Comparison of ENCODE assay signal across 19 cellular contexts in genomic region chr14:69670093-69670492, GRCh38. TPM values are rescaled to one million over a fixed set of nuclear protein-coding genes. Genes with fewer than 3 reads are reported as not detected.
DNase-seq lines count a peak whose midpoint lies in the region; ATAC-seq and TF ChIP-seq lines count a peak whose summit lies in the region.
"Had no signal": no experiment of that assay in that cellular context is flagged by ENCODE, and none has a peak within 500 bp of the region (broad histone marks: within the 10 kb centered on the region; RNA-seq: fewer than 3 reads in every experiment).

No MANE protein-coding gene starts in this region.

- H3K27ac Mint-ChIP-seq in activated T-helper 2 cell treated with anti-CD3 and anti-CD28 coated beads, Interferon-gamma antibody, Interleukin-2, Interleukin-4, amounts not matched to agents 10 μg/mL and 5 μg/mL and 100 μg/mL, durations not matched to agents 14 hours and 24 hours and 36 hours = peak overlapping the region; percentile 10
- peak overlapping the region; percentile 3 for H3K27ac Mint-ChIP-seq in mesothelial cell of epicardium
- no peak overlapping the region for H3K27ac Mint-ChIP-seq in CD8-positive, alpha-beta T cell

- DNase-seq in breast epithelium (ENCODE audit: low spot score in 2 of 2) (no peak), mammary epithelial cell (no peak), mesothelial cell of epicardium (ENCODE audit: low spot score in 2 of 2, unreplicated experiment in 2 of 2) (no peak), upper lobe of left lung (no peak), NCI-H345 (lab: John Stamatoyannopoulos, UW) (no peak)
- DNase-seq in activated T-helper 2 cell treated with anti-CD3 and anti-CD28 coated beads, Interferon-gamma antibody, Interleukin-2, Interleukin-4, amounts not matched to agents 10 μg/mL and 5 μg/mL and 100 μg/mL, durations not matched to agents 14 hours and 24 hours and 36 hours (ENCODE audit: low spot score) = no peak
- no peak for DNase-seq in CD8-positive, alpha-beta T cell
- DNase-seq: activated CD4-positive, alpha-beta T cell treated with anti-CD3 and anti-CD28 coated beads for 48 hours; activated gamma-delta T cell; BE2C; DND-41; effector memory CD4-positive, alpha-beta T cell; KBM-7; NCI-H1105 treated with DMSO at 0.1 percent for 48 hours; NCI-H446 treated with DMSO at 0.1 percent for 48 hours; OCI-M1; ovary; substantia nigra had no signal

- intact Hi-C loops in breast epithelium (cut with DNase I; ENCODE audit: low total_unique reads) = loop anchor here (10.0 kb wide), 1 partner anchor 55 kb away; the partner anchor contains the start of gene SUSD6
- intact Hi-C loops in mammary epithelial cell (cut with micrococcal nuclease) = no loop called here
- intact Hi-C loops in activated T-helper 2 cell treated with anti-CD3 and anti-CD28 coated beads, Interferon-gamma antibody, Interleukin-2, Interleukin-4, amounts not matched to agents 10 μg/mL and 5 μg/mL and 100 μg/mL, durations not matched to agents 14 hours and 24 hours and 36 hours (cut with micrococcal nuclease) = loop anchor here (2.0 to 10.0 kb wide), 2 partner anchors 15 to 95 kb away; partner anchors contain the start of gene SRSF5
- intact Hi-C loops in CD8-positive, alpha-beta T cell (cut with DNase I, micrococcal nuclease) = loop anchor here in 1 of 2 experiments (5.0 kb wide), 1 partner anchor 43 kb away; no protein-coding TSS in a partner anchor

- H3K27me3 Mint-ChIP-seq in activated T-helper 2 cell treated with anti-CD3 and anti-CD28 coated beads, Interferon-gamma antibody, Interleukin-2, Interleukin-4, amounts not matched to agents 10 μg/mL and 5 μg/mL and 100 μg/mL, durations not matched to agents 14 hours and 24 hours and 36 hours (ENCODE audit: low read depth) = no peaks in the 10 kb centered on the region
- H3K27me3 Mint-ChIP-seq in mesothelial cell of epicardium (ENCODE audit: low read depth) = no peaks in the 10 kb centered on the region
- H3K27me3 Mint-ChIP-seq in CD8-positive, alpha-beta T cell (ENCODE audit: low read depth) = no peaks in the 10 kb centered on the region

- H3K36me3 Mint-ChIP-seq in activated T-helper 2 cell treated with anti-CD3 and anti-CD28 coated beads, Interferon-gamma antibody, Interleukin-2, Interleukin-4, amounts not matched to agents 10 μg/mL and 5 μg/mL and 100 μg/mL, durations not matched to agents 14 hours and 24 hours and 36 hours (ENCODE audit: low read depth) = peaks cover 45% of the 10 kb centered on the region
- H3K36me3 Mint-ChIP-seq in mesothelial cell of epicardium = peaks cover 4% of the 10 kb centered on the region
- peaks cover 24% of the 10 kb centered on the region for H3K36me3 Mint-ChIP-seq in CD8-positive, alpha-beta T cell

- TF ChIP-seq CTCF in breast epithelium (IDR thresholded peaks at IDR 0.05) (no peak), mammary epithelial cell (conservative IDR thresholded peaks at IDR 0.05 in 1 of 2, IDR thresholded peaks at IDR 0.05 in 1 of 2; ENCODE audit: extremely low read depth in 1 of 2, insufficient read depth in 1 of 2, low read depth in 1 of 2, low read length in 2 of 2) (no peak), mesothelial cell of epicardium (IDR thresholded peaks at IDR 0.05; ENCODE audit: unreplicated experiment) (no peak), upper lobe of left lung (IDR thresholded peaks at IDR 0.05) (no peak)
- TF ChIP-seq CTCF in CD8-positive, alpha-beta T cell (IDR thresholded peaks at IDR 0.05) = no peak

- no peaks in the 10 kb centered on the region for H3K9me3 ChIP-seq in breast epithelium
- no peaks in the 10 kb centered on the region for H3K9me3 ChIP-seq in mammary epithelial cell (replicated peaks; ENCODE audit: insufficient read depth, low read length)
- no peaks in the 10 kb centered on the region for H3K9me3 ChIP-seq in upper lobe of left lung
- no peaks in the 10 kb centered on the region for H3K9me3 ChIP-seq in CD8-positive, alpha-beta T cell (ENCODE audit: low read length)
- H3K9me3 ChIP-seq: BE2C, ovary had no signal

- H3K4me1 ChIP-seq in breast epithelium (peaks cover 19 to 23% of the 10 kb centered on the region in 2 donors), mammary epithelial cell (ENCODE audit: insufficient read depth, low read length) (peaks cover 4% of the 10 kb centered on the region), upper lobe of left lung (peaks cover 77 to 89% (median 81%) of the 10 kb centered on the region in 4 donors)
- peaks cover 65% of the 10 kb centered on the region for H3K4me1 ChIP-seq in CD8-positive, alpha-beta T cell (ENCODE audit: insufficient read depth, low read length)

- POLR2A ChIA-PET in CD8-positive, alpha-beta T cell (lab: Charles Lee) = interaction anchor here (0.5 kb wide), 1 partner anchor 97 kb away, joined by 3 read pairs; the partner anchor contains the start of gene SRSF5

- H3K4me1 Mint-ChIP-seq in activated T-helper 2 cell treated with anti-CD3 and anti-CD28 coated beads, Interferon-gamma antibody, Interleukin-2, Interleukin-4, amounts not matched to agents 10 μg/mL and 5 μg/mL and 100 μg/mL, durations not matched to agents 14 hours and 24 hours and 36 hours (ENCODE audit: low read depth) = peaks cover 76% of the 10 kb centered on the region
- H3K4me1 Mint-ChIP-seq in mesothelial cell of epicardium = peaks cover 35% of the 10 kb centered on the region
- peaks cover 93% of the 10 kb centered on the region for H3K4me1 Mint-ChIP-seq in CD8-positive, alpha-beta T cell (ENCODE audit: low read depth)

- no peak overlapping the region for H3K4me2 ChIP-seq in mammary epithelial cell (ENCODE audit: insufficient read depth, low read depth, low read length)

- dilution Hi-C loops in mammary epithelial cell (cut with HindIII; ENCODE audit: low sequenced_read_pairs) = no loop called here

- BruUV-seq in mammary epithelial cell (replicated peaks; lab: Mats Ljungman, UMichigan) = no TSS peak

- H3K27ac ChIP-seq in breast epithelium = peak overlapping the region; percentile 42 to 44
- H3K27ac ChIP-seq in mammary epithelial cell (ENCODE audit: insufficient read depth, low read depth, low read length) = no peak overlapping the region
- peak overlapping the region in 3 of 4 donors; percentile 3 to 72 (median 4) for H3K27ac ChIP-seq in upper lobe of left lung
- H3K27ac ChIP-seq in CD8-positive, alpha-beta T cell (ENCODE audit: low read depth, low read length) = no peak overlapping the region
- H3K27ac ChIP-seq: ovary had no signal

- H3K4me3 ChIP-seq in breast epithelium = no peak overlapping the region
- no peak overlapping the region for H3K4me3 ChIP-seq in mammary epithelial cell (replicated peaks in 1 of 3; ENCODE audit: insufficient read depth in 1 of 3, low read depth in 2 of 3, low read length in 3 of 3)
- no peak overlapping the region for H3K4me3 ChIP-seq in upper lobe of left lung
- H3K4me3 ChIP-seq in CD8-positive, alpha-beta T cell (ENCODE audit: low read depth, low read length) = no peak overlapping the region
- H3K4me3 ChIP-seq: ovary had no signal

- H3K9ac ChIP-seq in mammary epithelial cell (ENCODE audit: insufficient read depth, low read length) = no peak overlapping the region

- no peaks in the 10 kb centered on the region for H4K20me1 ChIP-seq in mammary epithelial cell (ENCODE audit: insufficient read depth, low read length)

- no peak overlapping the region for H2AFZ ChIP-seq in mammary epithelial cell (ENCODE audit: low read depth, low read length)

- in situ Hi-C loops in mammary epithelial cell (cut with MboI; ENCODE audit: low sequenced_read_pairs in 2 of 2) = no loop called here

- H3K79me2 ChIP-seq in mammary epithelial cell (ENCODE audit: insufficient read depth, low read length) = peaks cover 95% of the 10 kb centered on the region

- CTCF ChIA-PET in mammary epithelial cell (lab: Charles Lee; ENCODE audit: low non-redundant PET) = no interaction called here
- CTCF ChIA-PET in CD8-positive, alpha-beta T cell (lab: Charles Lee) = interaction anchor here (0.6 kb wide), 1 partner anchor 96 kb away, joined by 4 read pairs; no protein-coding TSS in a partner anchor

- no peak for TF ChIP-seq EP300 in upper lobe of left lung (IDR thresholded peaks at IDR 0.05)

- peaks cover 5% of the 10 kb centered on the region for H3K9me3 Mint-ChIP-seq in activated T-helper 2 cell treated with anti-CD3 and anti-CD28 coated beads, Interferon-gamma antibody, Interleukin-2, Interleukin-4, amounts not matched to agents 10 μg/mL and 5 μg/mL and 100 μg/mL, durations not matched to agents 14 hours and 24 hours and 36 hours
- no peaks in the 10 kb centered on the region for H3K9me3 Mint-ChIP-seq in mesothelial cell of epicardium
- H3K9me3 Mint-ChIP-seq in CD8-positive, alpha-beta T cell = no peaks in the 10 kb centered on the region

- ATAC-seq in upper lobe of left lung (ENCODE audit: low FRiP score in 2 of 2) = peak in 1 of 2 donors; percentile 34
- ATAC-seq in CD8-positive, alpha-beta T cell = no peak
- ATAC-seq in HG03108 (IDR thresholded peaks at IDR 0.05; ENCODE audit: unreplicated experiment) = no peak

- WGBS in mammary epithelial cell (ENCODE audit: low coverage, missing lambda C conversion rate) = 10% methylated on average over 1 of the region's 1 CpG
- 44 to 55% methylated on average over 1 of the region's 1 CpG for WGBS in upper lobe of left lung, 2 donors

- H3K27me3 ChIP-seq in breast epithelium = no peaks in the 10 kb centered on the region
- no peaks in the 10 kb centered on the region for H3K27me3 ChIP-seq in mammary epithelial cell (ENCODE audit: insufficient read depth, low read length)
- no peaks in the 10 kb centered on the region for H3K27me3 ChIP-seq in upper lobe of left lung
- no peaks in the 10 kb centered on the region for H3K27me3 ChIP-seq in CD8-positive, alpha-beta T cell (ENCODE audit: insufficient read depth, low read length)
- H3K27me3 ChIP-seq: BE2C, ovary had no signal

- no peak for TF ChIP-seq POLR2A in breast epithelium (IDR thresholded peaks at IDR 0.05)
- no peak for TF ChIP-seq POLR2A in upper lobe of left lung (IDR thresholded peaks at IDR 0.05)

- H3K36me3 ChIP-seq in breast epithelium (no peaks in the 10 kb centered on the region), mammary epithelial cell (ENCODE audit: insufficient read depth, low read length) (peaks cover 2% of the 10 kb centered on the region), upper lobe of left lung (no peaks in the 10 kb centered on the region)
- no peaks in the 10 kb centered on the region for H3K36me3 ChIP-seq in CD8-positive, alpha-beta T cell (ENCODE audit: insufficient read depth, low read length)
- H3K36me3 ChIP-seq: BE2C, ovary had no signal

- no peak overlapping the region for H3K4me3 Mint-ChIP-seq in activated T-helper 2 cell treated with anti-CD3 and anti-CD28 coated beads, Interferon-gamma antibody, Interleukin-2, Interleukin-4, amounts not matched to agents 10 μg/mL and 5 μg/mL and 100 μg/mL, durations not matched to agents 14 hours and 24 hours and 36 hours (ENCODE audit: low read depth)
- no peak overlapping the region for H3K4me3 Mint-ChIP-seq in mesothelial cell of epicardium
- no peak overlapping the region for H3K4me3 Mint-ChIP-seq in CD8-positive, alpha-beta T cell

RNA-seq across cellular contexts. Expression of gene SUSD6, which starts 58.7 kb away (rescaled TPM):
- total RNA-seq in breast epithelium (10 to 100 TPM; 30.2 to 55.9 (median 55.7) TPM), mammary epithelial cell (10 to 100 TPM; 34.8 to 45.6 TPM), mesothelial cell of epicardium (34.7 to 37.3 TPM (median 35.3 TPM) in 3 replicates), upper lobe of left lung (10 to 100 TPM; 63.4 to 90.4 (median 81.6) TPM)
- 17.1 TPM for polyA plus RNA-seq in mammary epithelial cell
- 41.4 TPM for polyA minus RNA-seq in mammary epithelial cell
- total RNA-seq in activated T-helper 2 cell treated with anti-CD3 and anti-CD28 coated beads, Interferon-gamma antibody, Interleukin-2, Interleukin-4, amounts not matched to agents 10 μg/mL and 5 μg/mL and 100 μg/mL, durations not matched to agents 14 hours and 24 hours and 36 hours = 46.6 and 46.7 TPM in 2 replicates
- total RNA-seq in CD8-positive, alpha-beta T cell = 10 to 100 TPM; 86.4 to 92.2 TPM

Comparison
In these comparisons a context has a peak if more than half of its experiments do, and no peak if none do; other contexts are left out.
1. H3K27ac ChIP-seq: peak in breast epithelium (2 of 2) and upper lobe of left lung (3 of 4); none in mammary epithelial cell (single experiment) and CD8-positive, alpha-beta T cell (single experiment).